ENCODE assay signal across 1 cellular context in the genomic region with DNA sequence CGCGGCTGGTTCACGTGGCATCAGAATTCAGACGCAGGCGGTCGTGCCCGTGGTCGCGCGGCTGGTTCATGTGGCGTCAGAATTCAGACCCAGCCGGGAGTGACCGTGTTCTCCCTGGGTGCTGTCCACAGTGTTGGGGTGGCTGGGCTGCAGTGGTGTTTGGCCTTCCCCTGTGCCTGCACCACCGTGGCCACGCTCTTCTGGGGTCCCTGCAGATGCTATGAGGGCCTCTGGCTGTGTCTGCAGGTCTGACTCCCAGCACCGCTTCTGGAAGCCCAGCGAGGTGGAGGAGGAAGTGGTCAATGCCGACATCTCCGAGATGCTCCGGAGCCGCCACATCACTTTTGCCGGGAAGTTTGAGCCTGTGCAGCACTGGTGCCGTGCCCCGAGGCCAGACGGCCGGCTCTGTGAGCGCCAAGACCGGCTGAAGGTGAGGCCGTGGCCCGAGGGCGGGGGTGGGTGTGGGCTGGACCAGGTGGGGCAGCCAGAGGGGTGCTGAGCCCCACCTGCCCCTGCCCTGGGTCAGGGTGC.
TF ChIP-seq lines count a peak whose summit lies in the region.

No MANE protein-coding gene starts in this region.

TF ChIP-seq in WTC11, 78 proteins besides CTCF, POLR2A, EP300 and RAD21 (continued from another document):
- TF ChIP-seq, protein P1, sequence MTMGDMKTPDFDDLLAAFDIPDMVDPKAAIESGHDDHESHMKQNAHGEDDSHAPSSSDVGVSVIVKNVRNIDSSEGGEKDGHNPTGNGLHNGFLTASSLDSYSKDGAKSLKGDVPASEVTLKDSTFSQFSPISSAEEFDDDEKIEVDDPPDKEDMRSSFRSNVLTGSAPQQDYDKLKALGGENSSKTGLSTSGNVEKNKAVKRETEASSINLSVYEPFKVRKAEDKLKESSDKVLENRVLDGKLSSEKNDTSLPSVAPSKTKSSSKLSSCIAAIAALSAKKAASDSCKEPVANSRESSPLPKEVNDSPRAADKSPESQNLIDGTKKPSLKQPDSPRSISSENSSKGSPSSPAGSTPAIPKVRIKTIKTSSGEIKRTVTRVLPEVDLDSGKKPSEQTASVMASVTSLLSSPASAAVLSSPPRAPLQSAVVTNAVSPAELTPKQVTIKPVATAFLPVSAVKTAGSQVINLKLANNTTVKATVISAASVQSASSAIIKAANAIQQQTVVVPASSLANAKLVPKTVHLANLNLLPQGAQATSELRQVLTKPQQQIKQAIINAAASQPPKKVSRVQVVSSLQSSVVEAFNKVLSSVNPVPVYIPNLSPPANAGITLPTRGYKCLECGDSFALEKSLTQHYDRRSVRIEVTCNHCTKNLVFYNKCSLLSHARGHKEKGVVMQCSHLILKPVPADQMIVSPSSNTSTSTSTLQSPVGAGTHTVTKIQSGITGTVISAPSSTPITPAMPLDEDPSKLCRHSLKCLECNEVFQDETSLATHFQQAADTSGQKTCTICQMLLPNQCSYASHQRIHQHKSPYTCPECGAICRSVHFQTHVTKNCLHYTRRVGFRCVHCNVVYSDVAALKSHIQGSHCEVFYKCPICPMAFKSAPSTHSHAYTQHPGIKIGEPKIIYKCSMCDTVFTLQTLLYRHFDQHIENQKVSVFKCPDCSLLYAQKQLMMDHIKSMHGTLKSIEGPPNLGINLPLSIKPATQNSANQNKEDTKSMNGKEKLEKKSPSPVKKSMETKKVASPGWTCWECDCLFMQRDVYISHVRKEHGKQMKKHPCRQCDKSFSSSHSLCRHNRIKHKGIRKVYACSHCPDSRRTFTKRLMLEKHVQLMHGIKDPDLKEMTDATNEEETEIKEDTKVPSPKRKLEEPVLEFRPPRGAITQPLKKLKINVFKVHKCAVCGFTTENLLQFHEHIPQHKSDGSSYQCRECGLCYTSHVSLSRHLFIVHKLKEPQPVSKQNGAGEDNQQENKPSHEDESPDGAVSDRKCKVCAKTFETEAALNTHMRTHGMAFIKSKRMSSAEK (CRISPR knock-in tag; IDR thresholded peaks at IDR 0.05; ENCODE audit: borderline replicate concordance) = no peak
- no peak for TF ChIP-seq RELA (CRISPR knock-in tag; IDR thresholded peaks at IDR 0.05; ENCODE audit: borderline replicate concordance)
- TF ChIP-seq, protein P2, sequence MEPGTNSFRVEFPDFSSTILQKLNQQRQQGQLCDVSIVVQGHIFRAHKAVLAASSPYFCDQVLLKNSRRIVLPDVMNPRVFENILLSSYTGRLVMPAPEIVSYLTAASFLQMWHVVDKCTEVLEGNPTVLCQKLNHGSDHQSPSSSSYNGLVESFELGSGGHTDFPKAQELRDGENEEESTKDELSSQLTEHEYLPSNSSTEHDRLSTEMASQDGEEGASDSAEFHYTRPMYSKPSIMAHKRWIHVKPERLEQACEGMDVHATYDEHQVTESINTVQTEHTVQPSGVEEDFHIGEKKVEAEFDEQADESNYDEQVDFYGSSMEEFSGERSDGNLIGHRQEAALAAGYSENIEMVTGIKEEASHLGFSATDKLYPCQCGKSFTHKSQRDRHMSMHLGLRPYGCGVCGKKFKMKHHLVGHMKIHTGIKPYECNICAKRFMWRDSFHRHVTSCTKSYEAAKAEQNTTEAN (CRISPR knock-in tag; IDR thresholded peaks at IDR 0.05) = no peak
